28 cellular contexts compared by ENCODE assay signal in the genomic region with DNA sequence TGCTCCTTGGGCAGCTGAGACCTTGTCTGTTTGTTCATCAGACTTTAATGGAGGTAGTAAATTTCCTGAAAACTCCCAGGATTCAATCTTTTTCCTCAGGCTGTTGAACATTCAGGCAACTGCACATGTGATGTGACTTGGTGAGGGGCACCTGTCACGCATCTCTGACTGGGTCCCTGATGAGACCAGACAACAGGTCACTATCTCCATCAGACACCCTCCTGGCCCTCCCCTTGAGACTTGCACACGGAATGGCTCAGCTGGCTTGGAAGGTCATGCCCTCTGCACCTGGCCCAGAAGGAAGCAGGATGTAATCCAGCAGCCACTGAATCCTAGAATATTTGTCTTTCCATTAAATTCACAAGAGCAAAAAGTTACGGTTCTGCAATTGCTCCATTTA. TPM values are rescaled to one million over a fixed set of nuclear protein-coding genes. Genes with fewer than 3 reads are reported as not detected.
DNase-seq lines count a peak whose midpoint lies in the region; ATAC-seq and TF ChIP-seq lines count a peak whose summit lies in the region.
"Had no signal": no experiment of that assay in that cellular context is flagged by ENCODE, and none has a peak within 500 bp of the region (broad histone marks: within the 10 kb centered on the region; RNA-seq: fewer than 3 reads in every experiment).

No MANE protein-coding gene starts in this region.

- peak; percentile 2 for DNase-seq in stimulated activated CD4-positive, alpha-beta T cell treated with anti-CD3 and anti-CD28 coated beads, Interleukin-4, amount 100 ng/mL, for 24 hours
- no peak for DNase-seq in stimulated activated CD4-positive, alpha-beta T cell treated with anti-CD3 and anti-CD28 coated beads, Interleukin-12 subunit alpha, Interleukin-12 subunit beta, amount 100 ng/mL, for 4 hours
- DNase-seq in endodermal cell (peak; percentile 9), posterior vena cava (ENCODE audit: low spot score) (peak; percentile 41), NCI-H128 (lab: John Stamatoyannopoulos, UW; ENCODE audit: unreplicated experiment) (no peak)
- DNase-seq in activated CD4-positive, alpha-beta memory T cell treated with anti-CD3 and anti-CD28 coated beads for 36 hours = no peak
- DNase-seq: C1 segment of cervical spinal cord, Caco-2, DMS 273 treated with DMSO at 0.1 percent for 48 hours, DMS79, EL, GDM1, H9, MM.1S, NCI-H1417, NCI-H1694, NCI-H2029 treated with DMSO at 0.1 percent for 48 hours, NCI-H526 treated with DMSO at 0.1 percent for 48 hours, PC-9 had no signal

- no peaks in the 10 kb centered on the region for H3K4me1 ChIP-seq in endodermal cell (ENCODE audit: control insufficient read depth, insufficient read depth, low read length)
- H3K4me1 ChIP-seq: Caco-2 had no signal

- no peaks in the 10 kb centered on the region for H3K27me3 ChIP-seq in endodermal cell (ENCODE audit: control insufficient read depth, insufficient read depth, low read length, poor library complexity, severe bottlenecking)
- H3K27me3 ChIP-seq: SJCRH30 had no signal

- H3K9ac ChIP-seq in endodermal cell (ENCODE audit: extremely low read depth, low read length, poor library complexity, severe bottlenecking) = no peak overlapping the region
- H3K9ac ChIP-seq: KMS-11 had no signal

- H3K9me3 Mint-ChIP-seq in endodermal cell = peaks cover 7% of the 10 kb centered on the region
- H3K9me3 Mint-ChIP-seq in activated CD4-positive, alpha-beta memory T cell treated with anti-CD3 and anti-CD28 coated beads for 36 hours = peaks cover 14% of the 10 kb centered on the region
- H3K9me3 Mint-ChIP-seq: H9 had no signal

- no peak overlapping the region for H3K4me3 Mint-ChIP-seq in endodermal cell
- no peak overlapping the region for H3K4me3 Mint-ChIP-seq in activated CD4-positive, alpha-beta memory T cell treated with anti-CD3 and anti-CD28 coated beads for 36 hours
- H3K4me3 Mint-ChIP-seq: CD8-positive, alpha-beta T cell; H9; IgD-negative memory B cell had no signal

- no peaks in the 10 kb centered on the region for H3K36me3 Mint-ChIP-seq in endodermal cell (ENCODE audit: low read depth)
- H3K36me3 Mint-ChIP-seq in activated CD4-positive, alpha-beta memory T cell treated with anti-CD3 and anti-CD28 coated beads for 36 hours = no peaks in the 10 kb centered on the region
- H3K36me3 Mint-ChIP-seq: CD8-positive, alpha-beta T cell; IgD-negative memory B cell had no signal

- TF ChIP-seq CTCF in endodermal cell (conservative IDR thresholded peaks at IDR 0.05) = no peak

- POLR2A ChIA-PET in activated CD4-positive, alpha-beta memory T cell treated with anti-CD3 and anti-CD28 coated beads for 36 hours (lab: Charles Lee) = no interaction called here

- H3K27ac Mint-ChIP-seq in endodermal cell = no peak overlapping the region
- no peak overlapping the region for H3K27ac Mint-ChIP-seq in activated CD4-positive, alpha-beta memory T cell treated with anti-CD3 and anti-CD28 coated beads for 36 hours
- H3K27ac Mint-ChIP-seq: CD8-positive, alpha-beta T cell; H9 had no signal

- no peaks in the 10 kb centered on the region for H3K9me3 ChIP-seq in endodermal cell (ENCODE audit: control insufficient read depth, low read length)
- H3K9me3 ChIP-seq: SJCRH30 had no signal

- peaks cover 3% of the 10 kb centered on the region for H3K4me1 Mint-ChIP-seq in endodermal cell
- H3K4me1 Mint-ChIP-seq in activated CD4-positive, alpha-beta memory T cell treated with anti-CD3 and anti-CD28 coated beads for 36 hours (ENCODE audit: low read depth) = no peaks in the 10 kb centered on the region
- H3K4me1 Mint-ChIP-seq: IgD-negative memory B cell had no signal

- no peak for ATAC-seq in HG03196 (IDR thresholded peaks at IDR 0.05; ENCODE audit: unreplicated experiment)
- ATAC-seq: CD8-positive, alpha-beta T cell; GM12878; Right ventricle myocardium inferior had no signal

- intact Hi-C loops in posterior vena cava (cut with DNase I) = no loop called here
- intact Hi-C loops in activated CD4-positive, alpha-beta memory T cell treated with anti-CD3 and anti-CD28 coated beads for 36 hours (cut with micrococcal nuclease) = no loop called here

- H3K27ac ChIP-seq in endodermal cell (ENCODE audit: low read depth, low read length) = no peak overlapping the region
- H3K27ac ChIP-seq: KMS-11, PC-9, SJCRH30 had no signal

- H3K36me3 ChIP-seq in endodermal cell (ENCODE audit: control insufficient read depth, insufficient read depth, low read length) = no peaks in the 10 kb centered on the region

- CTCF ChIA-PET in activated CD4-positive, alpha-beta memory T cell treated with anti-CD3 and anti-CD28 coated beads for 36 hours (lab: Charles Lee) = interaction anchor here (4.3 kb wide), 1 partner anchor 12 kb away, joined by 23 read pairs; no protein-coding TSS in a partner anchor

- H3K27me3 Mint-ChIP-seq in endodermal cell (ENCODE audit: insufficient read depth) = peaks cover 12% of the 10 kb centered on the region
- peaks cover 2% of the 10 kb centered on the region for H3K27me3 Mint-ChIP-seq in activated CD4-positive, alpha-beta memory T cell treated with anti-CD3 and anti-CD28 coated beads for 36 hours
- H3K27me3 Mint-ChIP-seq: IgD-negative memory B cell had no signal

- 83 to 85% methylated on average over 3 of the region's 3 CpGs for WGBS in endodermal cell (ENCODE audit: insufficient coverage in 1 of 2, insufficient read length in 1 of 2), 2 experiments

- no peak overlapping the region for H3K4me3 ChIP-seq in endodermal cell (ENCODE audit: low read length)
- H3K4me3 ChIP-seq: GM12878, PC-9, SJCRH30 had no signal

RNA-seq across cellular contexts. Expression of a gene that starts 15.9 kb away (rescaled TPM):
- total RNA-seq in endodermal cell = under 1 TPM; 0.26 to 0.91 TPM
- polyA plus RNA-seq in endodermal cell (2013, experiment 1 of 2) = 1.3 TPM
- 1.3 TPM for polyA plus RNA-seq in endodermal cell (2013, experiment 2 of 2)
- total RNA-seq in posterior vena cava = 100 to 1,000 TPM; 388 to 422 TPM
- under 1 TPM; 0.36 to 0.62 TPM for total RNA-seq in activated CD4-positive, alpha-beta memory T cell treated with anti-CD3 and anti-CD28 coated beads for 36 hours
- polyA plus RNA-seq: IgD-negative memory B cell had no signal

RNA-seq across cellular contexts. Expression of a gene that starts 36.2 kb away (rescaled TPM):
- total RNA-seq in endodermal cell (not detected), posterior vena cava (1 to 10 TPM in 1 of 2 donors, not detected in 1; 1.2 TPM)
- not detected for polyA plus RNA-seq in endodermal cell (2013, experiment 1 of 2)
- polyA plus RNA-seq in endodermal cell (2013, experiment 2 of 2) = not detected
- not detected for total RNA-seq in activated CD4-positive, alpha-beta memory T cell treated with anti-CD3 and anti-CD28 coated beads for 36 hours
- total RNA-seq: Caco-2; CD8-positive, alpha-beta T cell; GM12878; NCI-H460; PC-9; Right ventricle myocardium inferior; RPMI7951; SJCRH30 had no signal
- polyA plus RNA-seq: GM12878, IgD-negative memory B cell had no signal

Comparison
In these comparisons a context has a peak if more than half of its experiments do, and no peak if none do; other contexts are left out.
1. DNase-seq: peak in stimulated activated CD4-positive, alpha-beta T cell treated with anti-CD3 and anti-CD28 coated beads, Interleukin-4, amount 100 ng/mL, for 24 hours (single experiment), endodermal cell (single experiment) and posterior vena cava (single experiment); none in stimulated activated CD4-positive, alpha-beta T cell treated with anti-CD3 and anti-CD28 coated beads, Interleukin-12 subunit alpha, Interleukin-12 subunit beta, amount 100 ng/mL, for 4 hours (single experiment), activated CD4-positive, alpha-beta memory T cell treated with anti-CD3 and anti-CD28 coated beads for 36 hours (single experiment) and NCI-H128 (single experiment).
2. RNA of a gene that starts 15.9 kb away (total RNA-seq): 388 to 422 TPM in posterior vena cava; 0.26 to 0.91 TPM in endodermal cell and 0.36 to 0.62 TPM in activated CD4-positive, alpha-beta memory T cell treated with anti-CD3 and anti-CD28 coated beads for 36 hours; every median in the first group is over 100 times any median in the second.